14 cellular contexts compared by ENCODE assay signal in genomic region chr1:245715970-245716369, GRCh38.
DNase-seq lines count a peak whose midpoint lies in the region; ATAC-seq and TF ChIP-seq lines count a peak whose summit lies in the region.
"Had no signal": no experiment of that assay in that cellular context is flagged by ENCODE, and none has a peak within 500 bp of the region (broad histone marks: within the 10 kb centered on the region; RNA-seq: fewer than 3 reads in every experiment).

No MANE protein-coding gene starts in this region.

- peaks cover 7% of the 10 kb centered on the region for H3K9me3 Mint-ChIP-seq in MCF 10A (ENCODE audit: unreplicated experiment)
- H3K9me3 Mint-ChIP-seq: activated naive CD4-positive, alpha-beta T cell treated with anti-CD3 and anti-CD28 coated beads, Interleukin-2, amount 50 U/mL, for 24 hours had no signal

- intact Hi-C loops in MCF 10A (cut with micrococcal nuclease): loop anchor here (5.0 to 10.0 kb wide), 6 partner anchors 71 to 641 kb away; partner anchors contain the start of gene KIF26B
- intact Hi-C loops in breast epithelium (cut with DNase I; ENCODE audit: low total_unique reads): no loop called here

- POLR2A ChIA-PET in MCF 10A (lab: Yijun Ruan, JAX): interaction anchor here (0.5 to 1.5 kb wide), 4 partner anchors 13 to 1033 kb away, joined by 3 to 4 read pairs (median 4); no protein-coding TSS in a partner anchor

- H3K9me3 ChIP-seq in breast epithelium: no peaks in the 10 kb centered on the region
- no peaks in the 10 kb centered on the region for H3K9me3 ChIP-seq in WERI-Rb-1 (ENCODE audit: severe bottlenecking)

- no peaks in the 10 kb centered on the region for H3K36me3 Mint-ChIP-seq in MCF 10A (ENCODE audit: insufficient read depth, unreplicated experiment)
- H3K36me3 Mint-ChIP-seq: activated naive CD4-positive, alpha-beta T cell treated with anti-CD3 and anti-CD28 coated beads, Interleukin-2, amount 50 U/mL, for 24 hours had no signal

- CTCF ChIA-PET in MCF 10A (lab: Yijun Ruan, JAX): interaction anchor here (0.6 to 1.1 kb wide), 3 partner anchors 12 to 88 kb away, joined by 3 read pairs; no protein-coding TSS in a partner anchor

- no peak for ATAC-seq in HG02588 (IDR thresholded peaks at IDR 0.05; ENCODE audit: unreplicated experiment)
- ATAC-seq: right cardiac atrium had no signal

- H3K4me3 Mint-ChIP-seq in MCF 10A (ENCODE audit: unreplicated experiment): no peak overlapping the region
- H3K4me3 Mint-ChIP-seq: activated naive CD4-positive, alpha-beta T cell treated with anti-CD3 and anti-CD28 coated beads, Interleukin-2, amount 50 U/mL, for 24 hours had no signal

- H3K4me1 ChIP-seq in breast epithelium: no peaks in the 10 kb centered on the region

- H3K27ac Mint-ChIP-seq in MCF 10A (ENCODE audit: low read depth, unreplicated experiment): peak overlapping the region; percentile 77
- H3K27ac Mint-ChIP-seq: activated naive CD4-positive, alpha-beta T cell treated with anti-CD3 and anti-CD28 coated beads, Interleukin-2, amount 50 U/mL, for 24 hours had no signal

- TF ChIP-seq POLR2A in breast epithelium (IDR thresholded peaks at IDR 0.05): no peak

- H3K4me1 Mint-ChIP-seq in MCF 10A (ENCODE audit: insufficient read depth, unreplicated experiment): peaks cover 30% of the 10 kb centered on the region
- H3K4me1 Mint-ChIP-seq: activated naive CD4-positive, alpha-beta T cell treated with anti-CD3 and anti-CD28 coated beads, Interleukin-2, amount 50 U/mL, for 24 hours had no signal

- H3K27ac ChIP-seq in breast epithelium (no peak overlapping the region), WERI-Rb-1 (no peak overlapping the region)

- H3K36me3 ChIP-seq in breast epithelium (no peaks in the 10 kb centered on the region), WERI-Rb-1 (no peaks in the 10 kb centered on the region)

- no peak for TF ChIP-seq CTCF in MCF 10A (IDR thresholded peaks at IDR 0.05; ENCODE audit: unreplicated experiment)
- TF ChIP-seq CTCF in breast epithelium (IDR thresholded peaks at IDR 0.05): no peak
- no peak for TF ChIP-seq CTCF in WERI-Rb-1 (IDR thresholded peaks at IDR 0.05; ENCODE audit: low read depth, low read length)

- H3K4me3 ChIP-seq in breast epithelium (no peak overlapping the region), WERI-Rb-1 (ENCODE audit: low read depth, low read length) (no peak overlapping the region)

- no peaks in the 10 kb centered on the region for H3K27me3 Mint-ChIP-seq in MCF 10A (ENCODE audit: insufficient read depth, unreplicated experiment)

- BruUV-seq in MCF 10A (replicated peaks; lab: Mats Ljungman, UMichigan): no TSS peak

- H3K27me3 ChIP-seq in breast epithelium (no peaks in the 10 kb centered on the region), WERI-Rb-1 (ENCODE audit: insufficient read depth, low read depth, severe bottlenecking) (peaks cover 3% of the 10 kb centered on the region)

- DNase-seq in MCF 10A (ENCODE audit: unreplicated experiment) (peak; percentile 95), breast epithelium (ENCODE audit: low spot score in 2 of 2) (no peak), SW 1271 (lab: John Stamatoyannopoulos, UW) (peak; percentile 23 to 30), fibroblast of the conjunctiva (ENCODE audit: low read depth) (peak; percentile 10), NCI-H524 treated with DMSO at 0.1 percent for 48 hours (lab: John Stamatoyannopoulos, UW) (no peak), WERI-Rb-1 (no peak), NCI-H526 treated with DMSO at 0.1 percent for 48 hours (lab: John Stamatoyannopoulos, UW) (no peak)
- DNase-seq: effector CD4-positive, alpha-beta T cell; NCI-H187; NK-92 treated with Interleukin-12 subunit alpha and Interleukin-12 subunit beta, amount 100 ng/mL, for 24 hours; right cardiac atrium; T-helper 2 cell had no signal

Comparison
In these comparisons a context has a peak if more than half of its experiments do, and no peak if none do; other contexts are left out.
1. DNase-seq: peak in MCF 10A (single experiment), SW 1271 (2 of 2) and fibroblast of the conjunctiva (single experiment); none in breast epithelium (0 of 2), NCI-H524 treated with DMSO at 0.1 percent for 48 hours (single experiment), WERI-Rb-1 (single experiment) and NCI-H526 treated with DMSO at 0.1 percent for 48 hours (single experiment).